14 cellular contexts compared by ENCODE assay signal in the genomic region with DNA sequence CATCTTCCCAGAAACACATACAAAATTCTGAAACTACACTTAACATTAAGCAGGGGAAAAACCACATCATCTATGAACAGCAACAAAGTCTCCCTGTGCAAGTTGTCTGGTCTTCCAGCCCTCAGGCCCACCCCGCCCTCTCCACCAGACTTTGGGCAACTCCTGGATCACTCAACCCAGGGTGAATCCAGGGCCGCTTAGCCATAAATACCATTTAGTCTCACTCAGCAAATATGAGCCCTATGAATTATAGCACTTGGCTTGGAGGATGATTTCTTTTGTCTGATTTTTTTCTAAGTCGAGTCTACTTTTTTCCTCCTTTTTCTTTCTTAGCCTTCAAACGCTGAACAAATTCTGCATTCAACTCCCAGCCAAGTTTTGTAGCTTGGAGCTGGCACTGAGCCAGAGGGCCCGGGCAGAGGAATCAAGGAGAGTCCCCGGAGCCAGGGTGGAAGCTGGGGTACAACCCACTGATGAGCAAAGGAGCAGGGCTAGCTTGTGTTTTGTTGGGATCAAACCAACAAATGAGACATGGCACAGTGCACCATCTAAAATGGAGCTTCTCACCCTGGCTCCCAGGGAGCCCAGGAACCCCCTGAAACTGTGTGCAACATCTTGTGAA. TPM values are rescaled to one million over a fixed set of nuclear protein-coding genes. Genes with fewer than 3 reads are reported as not detected.
A peak's percentile ranks its signal among the peaks of the same experiment; 100 is the strongest.
DNase-seq lines count a peak whose midpoint lies in the region; ATAC-seq, FAIRE-seq and TF ChIP-seq lines count a peak whose summit lies in the region.
"Had no signal": no experiment of that assay in that cellular context is flagged by ENCODE, and none has a peak within 500 bp of the region (broad histone marks: within the 10 kb centered on the region; RNA-seq: fewer than 3 reads in every experiment).

No MANE protein-coding gene starts in this region.

- H3K4me1 Mint-ChIP-seq in activated naive CD4-positive, alpha-beta T cell treated with anti-CD3 and anti-CD28 coated beads, Interleukin-2, amount 10 ng/mL, durations not matched to agents 7 days and 5 days: peaks cover 33% of the 10 kb centered on the region
- peaks cover 30% of the 10 kb centered on the region for H3K4me1 Mint-ChIP-seq in T-helper 2 cell treated with Interferon-gamma antibody and Interleukin-4, amounts not matched to agents 5 μg/mL and 100 μg/mL, for 36 hours (ENCODE audit: low read depth)

- no peak for FAIRE-seq in K562 (lab: Jason Lieb, UNC)

- no peak for TF ChIP-seq RAD21 in K562 (CRISPR knock-in tag; conservative IDR thresholded peaks at IDR 0.05 in 1 of 2, IDR thresholded peaks at IDR 0.05 in 1 of 2)

- H4K20me1 ChIP-seq in K562 (replicated peaks; ENCODE audit: control insufficient read depth, insufficient read depth, low read length): no peaks in the 10 kb centered on the region
- H4K20me1 ChIP-seq in MM.1S (ENCODE audit: insufficient read depth, low read length): no peaks in the 10 kb centered on the region

- H3F3A ChIP-seq in MM.1S (ENCODE audit: insufficient read depth, low read length): peaks cover 20% of the 10 kb centered on the region

- no peaks in the 10 kb centered on the region for H3K9me1 ChIP-seq in K562 (ENCODE audit: control insufficient read depth, insufficient read depth, low read length)

- H3K27me3 ChIP-seq in K562 (ENCODE audit: control insufficient read depth in 2 of 2, insufficient read depth in 2 of 2, low read length in 2 of 2): no peaks in the 10 kb centered on the region
- H3K27me3 ChIP-seq in left lung: no peaks in the 10 kb centered on the region
- no peaks in the 10 kb centered on the region for H3K27me3 ChIP-seq in thyroid gland
- H3K27me3 ChIP-seq in MM.1S (replicated peaks; ENCODE audit: insufficient read depth, low read length): no peaks in the 10 kb centered on the region
- H3K27me3 ChIP-seq: upper lobe of left lung had no signal

- 68% methylated on average over 6 of the region's 6 CpGs for WGBS in K562 (ENCODE audit: insufficient coverage, low coverage, missing lambda C conversion rate)
- 41 to 42% methylated on average over 6 of the region's 6 CpGs for WGBS in thyroid gland, 2 donors

- BruUV-seq in K562 (replicated peaks; lab: Mats Ljungman, UMichigan): no TSS peak

- no peak overlapping the region for H3K4me2 ChIP-seq in K562 (ENCODE audit: insufficient read depth, low read length)
- H3K4me2 ChIP-seq in MM.1S (ENCODE audit: low read depth, low read length): no peak overlapping the region

- CTCF ChIA-PET in activated naive CD4-positive, alpha-beta T cell treated with anti-CD3 and anti-CD28 coated beads, Interleukin-2, amount 10 ng/mL, durations not matched to agents 7 days and 5 days (lab: Charles Lee): interaction anchor here (0.9 to 4.7 kb wide), 2 partner anchors 11 to 306 kb away, joined by 3 to 26 read pairs; no protein-coding TSS in a partner anchor
- CTCF ChIA-PET in K562 (lab: Yijun Ruan, JAX; ENCODE audit: low intra/inter-chr PET ratio): no interaction called here

- no peaks in the 10 kb centered on the region for H3K9me3 Mint-ChIP-seq in activated naive CD4-positive, alpha-beta T cell treated with anti-CD3 and anti-CD28 coated beads, Interleukin-2, amount 10 ng/mL, durations not matched to agents 7 days and 5 days
- peaks cover 0 to 11% of the 10 kb centered on the region in 2 donors for H3K9me3 Mint-ChIP-seq in activated naive CD4-positive, alpha-beta T cell treated with anti-CD3 and anti-CD28 coated beads, Interleukin-2, amount 50 U/mL, for 72 hours
- peaks cover 11% of the 10 kb centered on the region for H3K9me3 Mint-ChIP-seq in T-helper 2 cell treated with Interferon-gamma antibody and Interleukin-4, amounts not matched to agents 5 μg/mL and 100 μg/mL, for 36 hours

- TF ChIP-seq CTCF in K562 (IDR thresholded peaks at IDR 0.05 in 2 of 3, conservative IDR thresholded peaks at IDR 0.05 in 1 of 3; ENCODE audit: insufficient read depth in 2 of 3, low read depth in 1 of 3, low read length in 3 of 3) (no peak), left lung (IDR thresholded peaks at IDR 0.05) (no peak), thyroid gland (IDR thresholded peaks at IDR 0.05) (no peak), MM.1S (IDR thresholded peaks at IDR 0.05; ENCODE audit: low read length) (no peak)

- H3K36me3 ChIP-seq in K562 (ENCODE audit: control insufficient read depth, insufficient read depth, low read length) (no peaks in the 10 kb centered on the region), left lung (no peaks in the 10 kb centered on the region), thyroid gland (no peaks in the 10 kb centered on the region), MM.1S (replicated peaks; ENCODE audit: insufficient read depth, low read length) (no peaks in the 10 kb centered on the region)
- H3K36me3 ChIP-seq: upper lobe of left lung had no signal

- no peak for TF ChIP-seq EP300 in K562 (IDR thresholded peaks at IDR 0.05; ENCODE audit: low read length)

- peaks cover 21 to 30% of the 10 kb centered on the region in 2 experiments; a peak in 4 of 5 replicates for H3K4me1 ChIP-seq in K562 (replicated peaks in 1 of 2; ENCODE audit: control insufficient read depth in 2 of 2, insufficient read depth in 2 of 2, low read length in 2 of 2)
- H3K4me1 ChIP-seq in left lung: peaks cover 0 to 25% of the 10 kb centered on the region in 2 donors
- H3K4me1 ChIP-seq in thyroid gland: peaks cover 0 to 9% of the 10 kb centered on the region in 2 donors
- H3K4me1 ChIP-seq in MM.1S (ENCODE audit: low read length): peaks cover 32% of the 10 kb centered on the region

- H3K9me2 ChIP-seq in MM.1S (replicated peaks; ENCODE audit: insufficient read depth, low read length): no peaks in the 10 kb centered on the region

- POLR2A ChIA-PET in K562 (lab: Yijun Ruan, JAX): interaction anchor here (0.6 to 5.4 kb wide), 3 partner anchors 10 to 13 kb away, joined by 3 to 33 read pairs (median 7); no protein-coding TSS in a partner anchor

- no peak overlapping the region for H2AFZ ChIP-seq in K562 (ENCODE audit: low read depth, low read length)
- H2AFZ ChIP-seq in MM.1S (ENCODE audit: low read length): no peak overlapping the region

- no peak for ATAC-seq in activated naive CD4-positive, alpha-beta T cell treated with anti-CD3 and anti-CD28 coated beads, Interleukin-2, amount 50 U/mL, for 72 hours
- no peak for ATAC-seq in K562
- ATAC-seq in left lung: peak; percentile 7
- no peak for ATAC-seq in HG03139 (IDR thresholded peaks at IDR 0.05; ENCODE audit: unreplicated experiment)
- ATAC-seq: HCT116, right cardiac atrium had no signal

- no peak overlapping the region for H3K4me3 ChIP-seq in K562
- no peak overlapping the region for H3K4me3 ChIP-seq in left lung
- H3K4me3 ChIP-seq in thyroid gland (replicated peaks in 1 of 3): no peak overlapping the region
- no peak overlapping the region for H3K4me3 ChIP-seq in MM.1S (ENCODE audit: low read length)
- H3K4me3 ChIP-seq: upper lobe of left lung had no signal

- intact Hi-C loops in K562 (cut with micrococcal nuclease) (no loop called here), left lung (cut with DNase I) (no loop called here), thyroid gland (cut with DNase I) (no loop called here)

- no peak overlapping the region for H3K27ac ChIP-seq in K562 (ENCODE audit: extremely low read depth, low read depth, low read length)
- H3K27ac ChIP-seq in left lung: no peak overlapping the region
- H3K27ac ChIP-seq in thyroid gland: no peak overlapping the region
- no peak overlapping the region for H3K27ac ChIP-seq in MM.1S (ENCODE audit: low read length)
- H3K27ac ChIP-seq: upper lobe of left lung had no signal

- in situ Hi-C loops in K562 (cut with MboI): no loop called here

- H3K27me3 Mint-ChIP-seq in activated naive CD4-positive, alpha-beta T cell treated with anti-CD3 and anti-CD28 coated beads, Interleukin-2, amount 10 ng/mL, durations not matched to agents 7 days and 5 days: peaks cover 20% of the 10 kb centered on the region
- no peaks in the 10 kb centered on the region for H3K27me3 Mint-ChIP-seq in T-helper 2 cell treated with Interferon-gamma antibody and Interleukin-4, amounts not matched to agents 5 μg/mL and 100 μg/mL, for 36 hours (ENCODE audit: low read depth)

- H3K79me2 ChIP-seq in K562 (ENCODE audit: control insufficient read depth, insufficient read depth, low read length) (no peaks in the 10 kb centered on the region), MM.1S (ENCODE audit: low read length) (no peaks in the 10 kb centered on the region)

- H3K9me3 ChIP-seq in K562 (replicated peaks; ENCODE audit: control insufficient read depth, insufficient read depth, low read depth, low read length) (no peaks in the 10 kb centered on the region), left lung (no peaks in the 10 kb centered on the region), thyroid gland (no peaks in the 10 kb centered on the region), MM.1S (replicated peaks; ENCODE audit: insufficient read depth, low read length) (no peaks in the 10 kb centered on the region)
- H3K9me3 ChIP-seq: upper lobe of left lung had no signal

- H3K4me3 Mint-ChIP-seq in activated naive CD4-positive, alpha-beta T cell treated with anti-CD3 and anti-CD28 coated beads, Interleukin-2, amount 10 ng/mL, durations not matched to agents 7 days and 5 days: no peak overlapping the region
- H3K4me3 Mint-ChIP-seq in T-helper 2 cell treated with Interferon-gamma antibody and Interleukin-4, amounts not matched to agents 5 μg/mL and 100 μg/mL, for 36 hours: no peak overlapping the region

- H3K27ac Mint-ChIP-seq in activated naive CD4-positive, alpha-beta T cell treated with anti-CD3 and anti-CD28 coated beads, Interleukin-2, amount 10 ng/mL, durations not matched to agents 7 days and 5 days: no peak overlapping the region
- H3K27ac Mint-ChIP-seq in activated naive CD4-positive, alpha-beta T cell treated with anti-CD3 and anti-CD28 coated beads, Interleukin-2, amount 50 U/mL, for 72 hours: no peak overlapping the region
- no peak overlapping the region for H3K27ac Mint-ChIP-seq in T-helper 2 cell treated with Interferon-gamma antibody and Interleukin-4, amounts not matched to agents 5 μg/mL and 100 μg/mL, for 36 hours

- TF ChIP-seq POLR2A in K562 (conservative IDR thresholded peaks at IDR 0.05) (no peak), thyroid gland (IDR thresholded peaks at IDR 0.05) (no peak)

- H3K9ac ChIP-seq in K562 (ENCODE audit: insufficient read depth in 1 of 2, low read depth in 2 of 2, low read length in 2 of 2) (no peak overlapping the region), MM.1S (ENCODE audit: low read length) (no peak overlapping the region)

- peak; percentile 14 for DNase-seq in activated naive CD4-positive, alpha-beta T cell treated with anti-CD3 and anti-CD28 coated beads, Interleukin-2, amount 10 ng/mL, durations not matched to agents 7 days and 5 days
- DNase-seq in activated naive CD4-positive, alpha-beta T cell treated with anti-CD3 and anti-CD28 coated beads, Interleukin-2, amount 50 U/mL, for 72 hours (ENCODE audit: low spot score in 2 of 2): no peak
- no peak for DNase-seq in K562 (ENCODE audit: extremely low read depth in 1 of 4, low spot score in 3 of 4)
- DNase-seq in left lung: no peak
- DNase-seq in thyroid gland: peak; percentile 59 to 69
- no peak for DNase-seq in T-helper 2 cell treated with Interferon-gamma antibody and Interleukin-4, amounts not matched to agents 5 μg/mL and 100 μg/mL, for 36 hours (ENCODE audit: low spot score)
- no peak for DNase-seq in MM.1S
- DNase-seq: activated CD4-positive, alpha-beta T cell treated with anti-CD3 and anti-CD28 coated beads, Interleukin-2, amount 50 U/mL, for 48 hours; activated naive CD4-positive, alpha-beta T cell treated with anti-CD3 and anti-CD28 coated beads, Interleukin-2, amount 50 U/mL, for 16 hours; T-helper 1 cell; upper lobe of left lung had no signal

- H3K36me3 Mint-ChIP-seq in activated naive CD4-positive, alpha-beta T cell treated with anti-CD3 and anti-CD28 coated beads, Interleukin-2, amount 10 ng/mL, durations not matched to agents 7 days and 5 days: no peaks in the 10 kb centered on the region
- H3K36me3 Mint-ChIP-seq in activated naive CD4-positive, alpha-beta T cell treated with anti-CD3 and anti-CD28 coated beads, Interleukin-2, amount 50 U/mL, for 72 hours: peaks cover 5 to 14% of the 10 kb centered on the region in 2 donors
- no peaks in the 10 kb centered on the region for H3K36me3 Mint-ChIP-seq in T-helper 2 cell treated with Interferon-gamma antibody and Interleukin-4, amounts not matched to agents 5 μg/mL and 100 μg/mL, for 36 hours (ENCODE audit: low read depth)

RNA-seq across cellular contexts. Expression of a gene that starts 48.7 kb away (rescaled TPM):
- total RNA-seq in activated naive CD4-positive, alpha-beta T cell treated with anti-CD3 and anti-CD28 coated beads, Interleukin-2, amount 50 U/mL, for 72 hours: 10 to 100 TPM; 17.8 to 46.4 TPM
- 9.0 and 18.6 TPM in 2 replicates for total RNA-seq in K562 (2011; cell fraction: chromatin; rRNA removed; ENCODE audit: low replicate concordance)
- total RNA-seq in K562 (2011; cell fraction: nucleolus; rRNA removed): 8.2 and 9.5 TPM in 2 replicates
- 17.8 and 37.0 TPM in 2 replicates for total RNA-seq in K562 (2011; cell fraction: nucleoplasm; rRNA removed)
- total RNA-seq in K562 (2014; rRNA removed) (5.3 and 5.9 TPM in 2 replicates), K562 (2014; rRNA removed; fragmentation: Illumina TruSeq; extraction: Trizol) (5.7 and 6.1 TPM in 2 replicates), K562 (2015; rRNA removed; fragmentation: Illumina TruSeq; extraction: Trizol) (6.5 and 7.1 TPM in 2 replicates), K562 (2021) (11.3 and 11.6 TPM in 2 replicates), left lung (10 to 100 TPM; 17.9 to 18.4 TPM), thyroid gland (10 to 100 TPM; 13.7 to 17.3 (median 16.6) TPM)
- polyA plus RNA-seq in K562 (2011; rRNA removed) (5.9 and 6.6 TPM in 2 replicates), K562 (2014; fragmentation: Illumina TruSeq; extraction: Trizol) (9.4 and 12.5 TPM in 2 replicates), K562 (2014; fragmentation: Nextera tagmentation; extraction: Ambion mirVana) (1 to 10 TPM; 3.0 to 3.4 TPM), K562 (2014; rRNA removed) (6.3 and 7.5 TPM in 2 replicates)
- polyA plus RNA-seq in K562 (2011; cell fraction: cytosol; rRNA removed): 6.1 and 8.2 TPM in 2 replicates
- polyA plus RNA-seq in K562 (2011; cell fraction: nucleus; rRNA removed): 5.4 and 7.0 TPM in 2 replicates
- 10.7 and 11.1 TPM in 2 replicates for polyA plus RNA-seq in K562 (2012)
- 11.4 and 12.5 TPM in 2 replicates for polyA minus RNA-seq in K562 (2011; rRNA and poly(A)+ RNA removed)
- 5.9 and 8.6 TPM in 2 replicates for polyA minus RNA-seq in K562 (2011; cell fraction: cytosol; rRNA and poly(A)+ RNA removed)
- 7.7 and 10.0 TPM in 2 replicates for polyA minus RNA-seq in K562 (2011; cell fraction: nucleus; rRNA and poly(A)+ RNA removed)

Comparison
In these comparisons a context has a peak if more than half of its experiments do, and no peak if none do; other contexts are left out.
1. DNase-seq: peak in activated naive CD4-positive, alpha-beta T cell treated with anti-CD3 and anti-CD28 coated beads, Interleukin-2, amount 10 ng/mL, durations not matched to agents 7 days and 5 days (single experiment) and thyroid gland (2 of 2); none in activated naive CD4-positive, alpha-beta T cell treated with anti-CD3 and anti-CD28 coated beads, Interleukin-2, amount 50 U/mL, for 72 hours (0 of 2), K562 (0 of 4), left lung (0 of 2), T-helper 2 cell treated with Interferon-gamma antibody and Interleukin-4, amounts not matched to agents 5 μg/mL and 100 μg/mL, for 36 hours (single experiment) and MM.1S (single experiment).